In the genomic region with DNA sequence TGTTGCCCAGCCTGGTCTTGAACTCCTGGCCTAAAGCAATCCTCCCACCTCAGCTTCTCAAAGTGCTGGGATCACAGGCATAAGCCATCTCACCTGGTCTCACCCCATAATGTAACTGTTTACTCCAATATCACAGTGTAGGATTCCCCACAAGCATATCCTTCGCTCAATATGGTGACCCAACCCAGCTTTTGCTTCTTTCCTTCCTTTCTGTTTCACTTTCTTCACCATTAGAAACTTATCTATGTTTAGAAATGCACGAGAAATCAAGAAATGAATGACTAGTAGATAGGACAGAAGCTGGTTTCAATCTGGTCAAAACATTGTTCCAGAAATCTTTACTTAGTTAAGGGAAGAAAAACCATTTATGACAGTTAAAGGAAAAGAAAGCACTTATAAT, we compare ENCODE assay signal across 9 cellular contexts. TPM values are rescaled to one million over a fixed set of nuclear protein-coding genes. Genes with fewer than 3 reads are reported as not detected.
A peak's percentile ranks its signal among the peaks of the same experiment; 100 is the strongest.
DNase-seq lines count a peak whose midpoint lies in the region; ATAC-seq lines count a peak whose summit lies in the region.
"Had no signal": no experiment of that assay in that cellular context is flagged by ENCODE, and none has a peak within 500 bp of the region (broad histone marks: within the 10 kb centered on the region; RNA-seq: fewer than 3 reads in every experiment).

No MANE protein-coding gene starts in this region.

- peak; percentile 81 for ATAC-seq in HG03097 (IDR thresholded peaks at IDR 0.05; ENCODE audit: low FRiP score, unreplicated experiment)
- peak; percentile 80 for ATAC-seq in stimulated activated naive CD8-positive, alpha-beta T cell treated with anti-CD3 and anti-CD28 coated beads, Interleukin-15, amount 100 ng/mL, for 72 hours

- no peaks in the 10 kb centered on the region for H3K36me3 Mint-ChIP-seq in activated naive CD4-positive, alpha-beta T cell treated with anti-CD3 and anti-CD28 coated beads for 36 hours (ENCODE audit: low read depth)
- H3K36me3 Mint-ChIP-seq in activated T-helper 1 cell treated with anti-CD3 and anti-CD28 coated beads, Interleukin-12 subunit alpha, Interleukin-12 subunit beta, Interleukin-2, Interleukin-4 antibody, amounts not matched to agents 30 ng/mL and 10 ng/mL and 1 ng/mL, durations not matched to agents 14 hours and 24 hours and 36 hours (ENCODE audit: low read depth) = peaks cover 17% of the 10 kb centered on the region

- H3K9me3 Mint-ChIP-seq in activated naive CD4-positive, alpha-beta T cell treated with anti-CD3 and anti-CD28 coated beads for 36 hours = no peaks in the 10 kb centered on the region
- no peaks in the 10 kb centered on the region for H3K9me3 Mint-ChIP-seq in activated T-helper 1 cell treated with anti-CD3 and anti-CD28 coated beads, Interleukin-12 subunit alpha, Interleukin-12 subunit beta, Interleukin-2, Interleukin-4 antibody, amounts not matched to agents 30 ng/mL and 10 ng/mL and 1 ng/mL, durations not matched to agents 14 hours and 24 hours and 36 hours
- no peaks in the 10 kb centered on the region for H3K9me3 Mint-ChIP-seq in stimulated activated naive CD8-positive, alpha-beta T cell treated with anti-CD3 and anti-CD28 coated beads, Interleukin-15, amount 100 ng/mL, for 72 hours

- CTCF ChIA-PET in activated naive CD4-positive, alpha-beta T cell treated with anti-CD3 and anti-CD28 coated beads for 36 hours (lab: Charles Lee) = interaction anchor here (0.7 kb wide), 1 partner anchor 12 kb away, joined by 3 read pairs; no protein-coding TSS in a partner anchor

- intact Hi-C loops in activated naive CD4-positive, alpha-beta T cell treated with anti-CD3 and anti-CD28 coated beads for 36 hours (cut with micrococcal nuclease) = loop anchor here (1.0 kb wide), 2 partner anchors 19 to 37 kb away; partner anchors contain the start of gene TSPAN5
- intact Hi-C loops in activated T-helper 1 cell treated with anti-CD3 and anti-CD28 coated beads, Interleukin-12 subunit alpha, Interleukin-12 subunit beta, Interleukin-2, Interleukin-4 antibody, amounts not matched to agents 30 ng/mL and 10 ng/mL and 1 ng/mL, durations not matched to agents 14 hours and 24 hours and 36 hours (cut with micrococcal nuclease) = loop anchor here (1.0 to 2.0 kb wide), 3 partner anchors 17 to 37 kb away; no protein-coding TSS in a partner anchor

- peaks cover 46% of the 10 kb centered on the region for H3K4me1 Mint-ChIP-seq in activated naive CD4-positive, alpha-beta T cell treated with anti-CD3 and anti-CD28 coated beads for 36 hours (ENCODE audit: low read depth)
- H3K4me1 Mint-ChIP-seq in activated T-helper 1 cell treated with anti-CD3 and anti-CD28 coated beads, Interleukin-12 subunit alpha, Interleukin-12 subunit beta, Interleukin-2, Interleukin-4 antibody, amounts not matched to agents 30 ng/mL and 10 ng/mL and 1 ng/mL, durations not matched to agents 14 hours and 24 hours and 36 hours (ENCODE audit: low read depth) = peaks cover 58% of the 10 kb centered on the region
- peaks cover 52% of the 10 kb centered on the region for H3K4me1 Mint-ChIP-seq in stimulated activated naive CD8-positive, alpha-beta T cell treated with anti-CD3 and anti-CD28 coated beads, Interleukin-15, amount 100 ng/mL, for 72 hours

- peak overlapping the region; percentile 33 for H3K27ac Mint-ChIP-seq in activated naive CD4-positive, alpha-beta T cell treated with anti-CD3 and anti-CD28 coated beads for 36 hours
- peak overlapping the region; percentile 90 for H3K27ac Mint-ChIP-seq in activated T-helper 1 cell treated with anti-CD3 and anti-CD28 coated beads, Interleukin-12 subunit alpha, Interleukin-12 subunit beta, Interleukin-2, Interleukin-4 antibody, amounts not matched to agents 30 ng/mL and 10 ng/mL and 1 ng/mL, durations not matched to agents 14 hours and 24 hours and 36 hours
- peak overlapping the region in 1 of 2 donors; percentile 76 for H3K27ac Mint-ChIP-seq in stimulated activated naive CD8-positive, alpha-beta T cell treated with anti-CD3 and anti-CD28 coated beads, Interleukin-15, amount 100 ng/mL, for 72 hours

- H3K4me3 Mint-ChIP-seq in activated naive CD4-positive, alpha-beta T cell treated with anti-CD3 and anti-CD28 coated beads for 36 hours = peak overlapping the region; percentile 16
- peak overlapping the region; percentile 79 for H3K4me3 Mint-ChIP-seq in activated T-helper 1 cell treated with anti-CD3 and anti-CD28 coated beads, Interleukin-12 subunit alpha, Interleukin-12 subunit beta, Interleukin-2, Interleukin-4 antibody, amounts not matched to agents 30 ng/mL and 10 ng/mL and 1 ng/mL, durations not matched to agents 14 hours and 24 hours and 36 hours
- H3K4me3 Mint-ChIP-seq in stimulated activated naive CD8-positive, alpha-beta T cell treated with anti-CD3 and anti-CD28 coated beads, Interleukin-15, amount 100 ng/mL, for 72 hours = peak overlapping the region; percentile 64 to 73

- no peak for DNase-seq in activated naive CD4-positive, alpha-beta T cell treated with anti-CD3 and anti-CD28 coated beads for 36 hours
- no peak for DNase-seq in activated naive CD4-positive, alpha-beta T cell treated with anti-CD3 and anti-CD28 coated beads, Interleukin-2, amount 50 U/mL, for 16 hours
- no peak for DNase-seq in activated T-helper 1 cell treated with anti-CD3 and anti-CD28 coated beads, Interleukin-12 subunit alpha, Interleukin-12 subunit beta, Interleukin-2, Interleukin-4 antibody, amounts not matched to agents 30 ng/mL and 10 ng/mL and 1 ng/mL, durations not matched to agents 14 hours and 24 hours and 36 hours (ENCODE audit: low spot score)
- no peak for DNase-seq in stimulated activated naive CD8-positive, alpha-beta T cell treated with anti-CD3 and anti-CD28 coated beads, Interleukin-15, amount 100 ng/mL, for 72 hours
- DNase-seq in SHP77 (lab: John Stamatoyannopoulos, UW) (no peak), DMS153 (lab: John Stamatoyannopoulos, UW) (no peak), HuH-7.5 (ENCODE audit: low spot score) (no peak)
- DNase-seq: NCI-H526 had no signal

- H3K27me3 Mint-ChIP-seq in activated naive CD4-positive, alpha-beta T cell treated with anti-CD3 and anti-CD28 coated beads for 36 hours (ENCODE audit: low read depth) = no peaks in the 10 kb centered on the region
- no peaks in the 10 kb centered on the region for H3K27me3 Mint-ChIP-seq in activated T-helper 1 cell treated with anti-CD3 and anti-CD28 coated beads, Interleukin-12 subunit alpha, Interleukin-12 subunit beta, Interleukin-2, Interleukin-4 antibody, amounts not matched to agents 30 ng/mL and 10 ng/mL and 1 ng/mL, durations not matched to agents 14 hours and 24 hours and 36 hours (ENCODE audit: insufficient read depth)
- no peaks in the 10 kb centered on the region for H3K27me3 Mint-ChIP-seq in stimulated activated naive CD8-positive, alpha-beta T cell treated with anti-CD3 and anti-CD28 coated beads, Interleukin-15, amount 100 ng/mL, for 72 hours

RNA-seq across cellular contexts. Expression of gene TSPAN5, which starts 18.9 kb away (rescaled TPM):
- 10 to 100 TPM; 12.5 to 13.1 TPM for total RNA-seq in activated naive CD4-positive, alpha-beta T cell treated with anti-CD3 and anti-CD28 coated beads for 36 hours
- total RNA-seq in activated T-helper 1 cell treated with anti-CD3 and anti-CD28 coated beads, Interleukin-12 subunit alpha, Interleukin-12 subunit beta, Interleukin-2, Interleukin-4 antibody, amounts not matched to agents 30 ng/mL and 10 ng/mL and 1 ng/mL, durations not matched to agents 14 hours and 24 hours and 36 hours = 34.1 and 35.5 TPM in 2 replicates

Comparison
In these comparisons a context has a peak if more than half of its experiments do, and no peak if none do; other contexts are left out.
1. H3K4me3 Mint-ChIP-seq: peak in every context shown above with its lines; median percentile 79 in activated T-helper 1 cell treated with anti-CD3 and anti-CD28 coated beads, Interleukin-12 subunit alpha, Interleukin-12 subunit beta, Interleukin-2, Interleukin-4 antibody, amounts not matched to agents 30 ng/mL and 10 ng/mL and 1 ng/mL, durations not matched to agents 14 hours and 24 hours and 36 hours; 68 in stimulated activated naive CD8-positive, alpha-beta T cell treated with anti-CD3 and anti-CD28 coated beads, Interleukin-15, amount 100 ng/mL, for 72 hours; 16 in activated naive CD4-positive, alpha-beta T cell treated with anti-CD3 and anti-CD28 coated beads for 36 hours.